ENCODE assay signal across 19 cellular contexts in the genomic region with DNA sequence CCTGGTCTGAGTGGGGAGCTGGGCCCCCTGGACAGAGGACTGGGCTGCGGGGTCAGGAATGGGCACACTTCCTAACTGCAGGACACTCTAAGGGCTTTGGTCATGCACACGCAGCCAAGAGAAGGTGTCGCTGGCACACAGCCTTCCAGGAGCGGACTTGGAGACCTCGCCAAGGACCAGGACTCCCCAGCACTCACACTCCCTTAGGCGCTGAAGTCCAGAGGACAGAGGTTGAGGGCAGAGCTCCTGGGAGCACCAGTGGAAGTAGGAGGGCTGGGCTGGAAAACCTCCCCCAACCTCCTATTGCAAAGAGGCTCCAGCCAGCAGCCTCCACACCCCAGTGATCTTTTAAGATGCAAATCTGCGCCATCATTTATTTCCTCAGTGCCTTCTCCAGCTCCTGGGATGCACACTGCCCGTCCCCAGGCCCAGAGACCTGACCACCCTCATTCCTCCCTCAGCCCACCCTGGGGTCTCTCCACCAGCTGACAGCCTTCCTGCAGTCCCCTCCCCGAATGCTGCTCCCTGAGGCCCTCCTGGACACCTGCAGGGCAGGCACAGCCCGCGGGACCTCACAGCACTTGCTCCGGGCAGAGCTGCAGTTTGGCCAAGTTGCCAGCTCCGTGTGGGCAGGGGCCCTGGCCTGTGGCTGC. TPM values are rescaled to one million over a fixed set of nuclear protein-coding genes. Genes with fewer than 3 reads are reported as not detected.
DNase-seq lines count a peak whose midpoint lies in the region; ATAC-seq and TF ChIP-seq lines count a peak whose summit lies in the region.
"Had no signal": no experiment of that assay in that cellular context is flagged by ENCODE, and none has a peak within 500 bp of the region (broad histone marks: within the 10 kb centered on the region; RNA-seq: fewer than 3 reads in every experiment).

No MANE protein-coding gene starts in this region.

- no peak for ATAC-seq in GM18505 (IDR thresholded peaks at IDR 0.05; ENCODE audit: unreplicated experiment)

- peak overlapping the region; percentile 56 for H3K9ac ChIP-seq in ES-I3 (ENCODE audit: low read depth, low read length)
- H3K9ac ChIP-seq in mammary epithelial cell (ENCODE audit: insufficient read depth, low read length) = no peak overlapping the region
- H3K9ac ChIP-seq in iPS-20b (ENCODE audit: low read depth, low read length) = peak overlapping the region; percentile 77; the same call in 1 of the 2 replicates
- H3K9ac ChIP-seq: BLaER1 treated with 17β-estradiol and CSF1 and Interleukin-3, amounts not matched to agents 10 nM and 100 nM had no signal

- no peak overlapping the region for H3K27ac Mint-ChIP-seq in Calu3 (ENCODE audit: unreplicated experiment)
- no peak overlapping the region for H3K27ac Mint-ChIP-seq in activated CD4-positive, alpha-beta memory T cell treated with anti-CD3 and anti-CD28 coated beads, Interleukin-2, amount 10 ng/mL, durations not matched to agents 7 days and 5 days

- no peak overlapping the region for H2AFZ ChIP-seq in mammary epithelial cell (ENCODE audit: low read depth, low read length)

- H3K4me2 ChIP-seq in mammary epithelial cell (ENCODE audit: insufficient read depth, low read depth, low read length) = peak overlapping the region; percentile 84

- no peak for TF ChIP-seq POLR2A in GM18505 (IDR thresholded peaks at IDR 0.05; ENCODE audit: borderline replicate concordance, extremely low read depth, insufficient read depth, insufficient read length)

- TF ChIP-seq CTCF in mammary epithelial cell (conservative IDR thresholded peaks at IDR 0.05 in 1 of 2, IDR thresholded peaks at IDR 0.05 in 1 of 2; ENCODE audit: extremely low read depth in 1 of 2, insufficient read depth in 1 of 2, low read depth in 1 of 2, low read length in 2 of 2) = no peak
- TF ChIP-seq CTCF in Calu3 (IDR thresholded peaks at IDR 0.05; ENCODE audit: unreplicated experiment) = no peak

- peaks cover 16% of the 10 kb centered on the region for H3K27me3 ChIP-seq in mammary epithelial cell (ENCODE audit: insufficient read depth, low read length)
- peaks cover 91% of the 10 kb centered on the region for H3K27me3 ChIP-seq in iPS-20b (ENCODE audit: insufficient read depth, low read length)

- H3K9me3 ChIP-seq in ES-I3 (ENCODE audit: control insufficient read depth, insufficient read depth, low read length) (no peaks in the 10 kb centered on the region), mammary epithelial cell (replicated peaks; ENCODE audit: insufficient read depth, low read length) (peaks cover 4% of the 10 kb centered on the region), iPS-20b (ENCODE audit: insufficient read depth, low read depth, low read length) (no peaks in the 10 kb centered on the region)
- H3K9me3 ChIP-seq: uterus had no signal

- in situ Hi-C loops in mammary epithelial cell (cut with MboI; ENCODE audit: low sequenced_read_pairs in 2 of 2) = no loop called here

- dilution Hi-C loops in mammary epithelial cell (cut with HindIII; ENCODE audit: low sequenced_read_pairs) = no loop called here

- no peaks in the 10 kb centered on the region for H3K36me3 ChIP-seq in ES-I3 (ENCODE audit: insufficient read depth, low read length)
- H3K36me3 ChIP-seq in mammary epithelial cell (ENCODE audit: insufficient read depth, low read length) = no peaks in the 10 kb centered on the region
- no peaks in the 10 kb centered on the region for H3K36me3 ChIP-seq in iPS-20b (ENCODE audit: insufficient read depth, low read depth, low read length)
- H3K36me3 ChIP-seq: BLaER1 treated with 17β-estradiol and CSF1 and Interleukin-3, amounts not matched to agents 10 nM and 100 nM; uterus had no signal

- POLR2A ChIA-PET in activated CD4-positive, alpha-beta memory T cell treated with anti-CD3 and anti-CD28 coated beads, Interleukin-2, amount 10 ng/mL, durations not matched to agents 7 days and 5 days (lab: Charles Lee) = no interaction called here

- WGBS in mammary epithelial cell (ENCODE audit: low coverage, missing lambda C conversion rate) = 44% methylated on average over 8 of the region's 13 CpGs

- H3K4me3 ChIP-seq in mammary epithelial cell (replicated peaks in 1 of 3; ENCODE audit: insufficient read depth in 1 of 3, low read depth in 2 of 3, low read length in 3 of 3) (no peak overlapping the region), iPS-20b (ENCODE audit: low read length) (peak overlapping the region; percentile 67)
- H3K4me3 ChIP-seq: uterus had no signal

- BruUV-seq in mammary epithelial cell (replicated peaks; lab: Mats Ljungman, UMichigan) (no TSS peak), Calu3 (replicated peaks; lab: Mats Ljungman, UMichigan) (no TSS peak)

- CTCF ChIA-PET in mammary epithelial cell (lab: Charles Lee; ENCODE audit: low non-redundant PET) (no interaction called here), Calu3 (lab: Charles Lee) (interaction anchor here (0.6 kb wide), 1 partner anchor 1780 kb away, joined by 3 read pairs; no protein-coding TSS in a partner anchor)
- CTCF ChIA-PET in activated CD4-positive, alpha-beta memory T cell treated with anti-CD3 and anti-CD28 coated beads, Interleukin-2, amount 10 ng/mL, durations not matched to agents 7 days and 5 days (lab: Charles Lee) = interaction anchor here (1.2 kb wide), 1 partner anchor 85 kb away, joined by 3 read pairs; no protein-coding TSS in a partner anchor

- H3K27ac ChIP-seq in mammary epithelial cell (ENCODE audit: insufficient read depth, low read depth, low read length) = no peak overlapping the region
- no peak overlapping the region for H3K27ac ChIP-seq in iPS-20b (ENCODE audit: low read length)
- H3K27ac ChIP-seq: BLaER1 treated with 17β-estradiol and CSF1 and Interleukin-3, amounts not matched to agents 10 nM and 100 nM; uterus had no signal

- H3K9me3 Mint-ChIP-seq in Calu3 (ENCODE audit: low read depth, unreplicated experiment) = peaks cover 3% of the 10 kb centered on the region
- peaks cover 10% of the 10 kb centered on the region for H3K9me3 Mint-ChIP-seq in activated CD4-positive, alpha-beta memory T cell treated with anti-CD3 and anti-CD28 coated beads, Interleukin-2, amount 10 ng/mL, durations not matched to agents 7 days and 5 days

- no peaks in the 10 kb centered on the region for H3K4me1 Mint-ChIP-seq in Calu3 (ENCODE audit: low read depth, unreplicated experiment)
- peaks cover 5% of the 10 kb centered on the region for H3K4me1 Mint-ChIP-seq in activated CD4-positive, alpha-beta memory T cell treated with anti-CD3 and anti-CD28 coated beads, Interleukin-2, amount 10 ng/mL, durations not matched to agents 7 days and 5 days

- no peaks in the 10 kb centered on the region for H3K36me3 Mint-ChIP-seq in Calu3 (ENCODE audit: insufficient read depth, unreplicated experiment)
- H3K36me3 Mint-ChIP-seq in activated CD4-positive, alpha-beta memory T cell treated with anti-CD3 and anti-CD28 coated beads, Interleukin-2, amount 10 ng/mL, durations not matched to agents 7 days and 5 days (ENCODE audit: low read depth) = peaks cover 13% of the 10 kb centered on the region

- H3K4me3 Mint-ChIP-seq in Calu3 (ENCODE audit: low read depth, unreplicated experiment) = no peak overlapping the region
- H3K4me3 Mint-ChIP-seq in activated CD4-positive, alpha-beta memory T cell treated with anti-CD3 and anti-CD28 coated beads, Interleukin-2, amount 10 ng/mL, durations not matched to agents 7 days and 5 days = no peak overlapping the region

- no peaks in the 10 kb centered on the region for H3K79me2 ChIP-seq in mammary epithelial cell (ENCODE audit: insufficient read depth, low read length)

- H3K27me3 Mint-ChIP-seq in Calu3 (ENCODE audit: unreplicated experiment) = peaks cover 86% of the 10 kb centered on the region
- peaks cover 83% of the 10 kb centered on the region for H3K27me3 Mint-ChIP-seq in activated CD4-positive, alpha-beta memory T cell treated with anti-CD3 and anti-CD28 coated beads, Interleukin-2, amount 10 ng/mL, durations not matched to agents 7 days and 5 days

- intact Hi-C loops in mammary epithelial cell (cut with micrococcal nuclease) = no loop called here
- intact Hi-C loops in Calu3 (cut with micrococcal nuclease; ENCODE audit: unreplicated experiment) = no loop called here

- no peaks in the 10 kb centered on the region for H4K20me1 ChIP-seq in mammary epithelial cell (ENCODE audit: insufficient read depth, low read length)

- peak; percentile 12 for DNase-seq in AG20443 (ENCODE audit: low spot score)
- DNase-seq in mammary epithelial cell = no peak
- DNase-seq in GOT3 (lab: John Stamatoyannopoulos, UW) = no peak
- DNase-seq in Calu3 = no peak
- DNase-seq in activated CD4-positive, alpha-beta memory T cell treated with anti-CD3 and anti-CD28 coated beads, Interleukin-2, amount 10 ng/mL, durations not matched to agents 7 days and 5 days = no peak
- DNase-seq: activated naive CD4-positive, alpha-beta T cell treated with Interleukin-2 at 50 U/mL for 16 hours; EL; foreskin melanocyte; kidney glomerular epithelial cell; NCI-H1930; NK-92 treated with Interleukin-12 subunit alpha and Interleukin-12 subunit beta, amount 100 ng/mL, for 24 hours; retina; stimulated activated CD4-positive, alpha-beta T cell treated with anti-CD3 and anti-CD28 coated beads, Interleukin-4, amount 100 ng/mL, for 1 hour had no signal

- peaks cover 8% of the 10 kb centered on the region; the same call in 1 of the 2 replicates for H3K4me1 ChIP-seq in ES-I3 (ENCODE audit: insufficient read depth, low read length)
- H3K4me1 ChIP-seq in mammary epithelial cell (ENCODE audit: insufficient read depth, low read length) = peaks cover 27% of the 10 kb centered on the region
- H3K4me1 ChIP-seq in iPS-20b (ENCODE audit: insufficient read depth, low read length) = peaks cover 42% of the 10 kb centered on the region
- H3K4me1 ChIP-seq: uterus had no signal

RNA-seq across cellular contexts. Expression of a gene that starts 3.0 kb away (rescaled TPM):
- total RNA-seq in mammary epithelial cell (not detected), Calu3 (2022) (not detected in 2 replicates)
- not detected for polyA plus RNA-seq in mammary epithelial cell
- not detected for polyA minus RNA-seq in mammary epithelial cell
- total RNA-seq in activated CD4-positive, alpha-beta memory T cell treated with anti-CD3 and anti-CD28 coated beads, Interleukin-2, amount 10 ng/mL, durations not matched to agents 7 days and 5 days = not detected
- total RNA-seq: activated CD8-positive, alpha-beta memory T cell treated with anti-CD3 and anti-CD28 coated beads for 36 hours had no signal

RNA-seq across cellular contexts. Expression of a gene that starts 11.4 kb away (rescaled TPM):
- not detected for total RNA-seq in mammary epithelial cell
- polyA plus RNA-seq in mammary epithelial cell = not detected
- not detected for polyA minus RNA-seq in mammary epithelial cell
- total RNA-seq in Calu3 (2022) = not detected in 2 replicates
- not detected for total RNA-seq in activated CD4-positive, alpha-beta memory T cell treated with anti-CD3 and anti-CD28 coated beads, Interleukin-2, amount 10 ng/mL, durations not matched to agents 7 days and 5 days
- total RNA-seq: activated CD8-positive, alpha-beta memory T cell treated with anti-CD3 and anti-CD28 coated beads for 36 hours; uterus had no signal

RNA-seq across cellular contexts. Expression of a gene that starts 26.4 kb away (rescaled TPM):
- total RNA-seq in mammary epithelial cell (not detected), Calu3 (2022) (not detected in 2 replicates)
- polyA plus RNA-seq in mammary epithelial cell = not detected
- polyA minus RNA-seq in mammary epithelial cell = not detected
- not detected for total RNA-seq in activated CD4-positive, alpha-beta memory T cell treated with anti-CD3 and anti-CD28 coated beads, Interleukin-2, amount 10 ng/mL, durations not matched to agents 7 days and 5 days
- total RNA-seq: activated CD8-positive, alpha-beta memory T cell treated with anti-CD3 and anti-CD28 coated beads for 36 hours had no signal

RNA-seq across cellular contexts. Expression of a gene that starts 41.6 kb away (rescaled TPM):
- total RNA-seq in mammary epithelial cell = not detected
- not detected for polyA plus RNA-seq in mammary epithelial cell
- not detected for polyA minus RNA-seq in mammary epithelial cell
- total RNA-seq in Calu3 (2022) = not detected in 2 replicates
- not detected for total RNA-seq in activated CD4-positive, alpha-beta memory T cell treated with anti-CD3 and anti-CD28 coated beads, Interleukin-2, amount 10 ng/mL, durations not matched to agents 7 days and 5 days
- total RNA-seq: activated CD8-positive, alpha-beta memory T cell treated with anti-CD3 and anti-CD28 coated beads for 36 hours; uterus had no signal

RNA-seq across cellular contexts. Expression of a gene that starts 50.6 kb away (rescaled TPM):
- total RNA-seq in mammary epithelial cell (not detected), Calu3 (2022) (not detected in 2 replicates)
- not detected for polyA plus RNA-seq in mammary epithelial cell
- not detected for polyA minus RNA-seq in mammary epithelial cell
- total RNA-seq in activated CD4-positive, alpha-beta memory T cell treated with anti-CD3 and anti-CD28 coated beads, Interleukin-2, amount 10 ng/mL, durations not matched to agents 7 days and 5 days = not detected
- total RNA-seq: activated CD8-positive, alpha-beta memory T cell treated with anti-CD3 and anti-CD28 coated beads for 36 hours; uterus had no signal
